In genomic region chr16:1333149-1333812, GRCh38 we compare ENCODE assay signal across 8 cellular contexts. TPM values are rescaled to one million over a fixed set of nuclear protein-coding genes. Genes with fewer than 3 reads are reported as not detected.
A peak's percentile ranks its signal among the peaks of the same experiment; 100 is the strongest.
DNase-seq lines count a peak whose midpoint lies in the region; ATAC-seq and TF ChIP-seq lines count a peak whose summit lies in the region.

A gene with protein sequence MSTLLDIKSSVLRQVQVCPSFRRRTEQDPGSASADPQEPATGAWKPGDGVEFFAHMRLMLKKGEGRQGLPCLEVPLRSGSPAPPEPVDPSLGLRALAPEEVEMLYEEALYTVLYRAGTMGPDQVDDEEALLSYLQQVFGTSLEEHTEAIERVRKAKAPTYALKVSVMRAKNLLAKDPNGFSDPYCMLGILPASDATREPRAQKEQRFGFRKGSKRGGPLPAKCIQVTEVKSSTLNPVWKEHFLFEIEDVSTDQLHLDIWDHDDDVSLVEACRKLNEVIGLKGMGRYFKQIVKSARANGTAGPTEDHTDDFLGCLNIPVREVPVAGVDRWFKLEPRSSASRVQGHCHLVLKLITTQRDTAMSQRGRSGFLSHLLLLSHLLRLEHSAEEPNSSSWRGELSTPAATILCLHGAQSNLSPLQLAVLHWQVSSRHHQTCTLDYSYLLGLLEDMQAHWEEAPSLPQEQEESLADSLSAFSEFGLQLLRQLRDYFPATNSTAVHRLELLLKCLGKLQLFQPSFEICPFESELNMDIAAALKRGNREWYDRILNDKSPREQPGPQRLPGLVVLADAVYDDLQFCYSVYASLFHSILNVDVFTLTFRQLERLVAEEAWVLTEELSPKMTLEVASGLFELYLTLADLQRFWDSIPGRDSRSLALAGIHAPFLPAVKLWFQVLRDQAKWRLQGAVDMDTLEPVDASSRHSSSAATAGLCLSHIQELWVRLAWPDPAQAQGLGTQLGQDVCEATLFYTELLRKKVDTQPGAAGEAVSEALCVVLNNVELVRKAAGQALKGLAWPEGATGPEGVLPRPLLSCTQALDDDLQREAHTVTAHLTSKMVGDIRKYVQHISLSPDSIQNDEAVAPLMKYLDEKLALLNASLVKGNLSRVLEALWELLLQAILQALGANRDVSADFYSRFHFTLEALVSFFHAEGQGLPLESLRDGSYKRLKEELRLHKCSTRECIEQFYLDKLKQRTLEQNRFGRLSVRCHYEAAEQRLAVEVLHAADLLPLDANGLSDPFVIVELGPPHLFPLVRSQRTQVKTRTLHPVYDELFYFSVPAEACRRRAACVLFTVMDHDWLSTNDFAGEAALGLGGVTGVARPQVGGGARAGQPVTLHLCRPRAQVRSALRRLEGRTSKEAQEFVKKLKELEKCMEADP (plus strand): TSS chr16:1333645. CDS start chr16:1338550, 4,905 bp downstream.

- DNase-seq in BE2C (peak; percentile 73), LNCaP clone FGC (ENCODE audit: low read depth) (no peak), left cardiac atrium (peak; percentile 56), skeletal muscle cell (ENCODE audit: low read depth) (no peak), NCI-H1105 treated with DMSO at 0.1 percent for 48 hours (lab: John Stamatoyannopoulos, UW) (no peak)
- peak; percentile 30 for DNase-seq in activated effector memory CD4-positive, alpha-beta T cell treated with Interleukin-2 at 50 U/mL for 16 hours

- TF ChIP-seq CTCF in BE2C (IDR thresholded peaks at IDR 0.05; ENCODE audit: low read depth, low read length) = no peak
- TF ChIP-seq CTCF in LNCaP clone FGC (IDR thresholded peaks at IDR 0.05; ENCODE audit: control insufficient read depth, extremely low read depth, insufficient read depth) = no peak

- ATAC-seq in left cardiac atrium (peak; percentile 78 to 81), GM19395 (IDR thresholded peaks at IDR 0.05; ENCODE audit: unreplicated experiment) (no peak), GM21423 (IDR thresholded peaks at IDR 0.05; ENCODE audit: unreplicated experiment) (no peak)

- H3K9me3 ChIP-seq in BE2C = peaks cover 5% of the 10 kb centered on the region; the same call in 1 of the 2 replicates

- H3K4me3 ChIP-seq in BE2C (ENCODE audit: low read depth, low read length) = no peak within 1 kb of the TSS
- peak within 1 kb of the TSS; percentile 49 for H3K4me3 ChIP-seq in LNCaP clone FGC (ENCODE audit: low read depth, low read length)
- peak within 1 kb of the TSS; percentile 35 for H3K4me3 ChIP-seq in skeletal muscle cell (ENCODE audit: low read depth, low read length)

- peaks cover 7% of the 10 kb centered on the region; the same call in 1 of the 2 replicates for H3K4me1 ChIP-seq in BE2C

- H3K27me3 ChIP-seq in BE2C = peaks cover 69% of the 10 kb centered on the region

- H3K36me3 ChIP-seq in BE2C = no peaks in the 10 kb centered on the region

- intact Hi-C loops in left cardiac atrium (cut with DNase I) = no loop called here

RNA-seq across cellular contexts. Expression of the gene that starts here (rescaled TPM):
- 0.96 TPM for polyA plus RNA-seq in BE2C (2012; ENCODE audit: insufficient read depth, insufficient read length, low read depth)
- 1 to 10 TPM in 1 of 2 donors, under 1 TPM in 1; 0.99 to 2.7 TPM for total RNA-seq in left cardiac atrium

Comparison
In these comparisons a context has a peak if more than half of its experiments do, and no peak if none do; other contexts are left out.
1. DNase-seq: peak in BE2C (single experiment), activated effector memory CD4-positive, alpha-beta T cell treated with Interleukin-2 at 50 U/mL for 16 hours (single experiment) and left cardiac atrium (single experiment); none in LNCaP clone FGC (single experiment), skeletal muscle cell (single experiment) and NCI-H1105 treated with DMSO at 0.1 percent for 48 hours (single experiment).
2. ATAC-seq: peak in left cardiac atrium (2 of 2); none in GM19395 (single experiment) and GM21423 (single experiment).